ENCODE assay signal across 22 cellular contexts in the genomic region with DNA sequence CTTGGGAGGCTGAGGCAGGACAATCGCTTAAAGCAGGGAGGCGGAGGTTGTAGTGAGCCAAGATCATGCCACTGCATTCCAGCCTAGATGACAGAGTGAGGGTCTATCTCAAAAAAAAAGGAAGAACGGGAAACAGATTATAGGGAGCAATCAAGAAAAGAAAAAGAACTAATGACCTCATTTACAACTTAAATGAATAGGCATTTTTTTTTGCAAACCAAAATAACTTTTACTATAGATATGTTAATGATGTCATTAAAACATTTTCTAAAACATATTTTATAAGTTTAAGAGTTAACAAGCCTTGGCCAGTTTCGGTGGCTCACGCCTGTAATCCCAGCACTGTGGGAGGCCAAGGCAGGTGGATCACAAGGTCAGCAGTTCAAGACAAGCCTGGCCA. TPM values are rescaled to one million over a fixed set of nuclear protein-coding genes. Genes with fewer than 3 reads are reported as not detected.
A peak's percentile ranks its signal among the peaks of the same experiment; 100 is the strongest.
DNase-seq lines count a peak whose midpoint lies in the region; ATAC-seq and TF ChIP-seq lines count a peak whose summit lies in the region.
"Had no signal": no experiment of that assay in that cellular context is flagged by ENCODE, and none has a peak within 500 bp of the region (broad histone marks: within the 10 kb centered on the region; RNA-seq: fewer than 3 reads in every experiment).

No MANE protein-coding gene starts in this region.

- no peak overlapping the region for H3K4me3 ChIP-seq in SU-DHL-6 (ENCODE audit: insufficient read depth, low read length, poor library complexity, severe bottlenecking)
- H3K4me3 ChIP-seq in endodermal cell (ENCODE audit: low read length), result no peak overlapping the region

- H3K9me3 ChIP-seq in SU-DHL-6 (ENCODE audit: insufficient read depth, low read length) (no peaks in the 10 kb centered on the region), endodermal cell (ENCODE audit: control insufficient read depth, low read length) (peaks cover 70% of the 10 kb centered on the region)
- H3K9me3 ChIP-seq: BE2C had no signal

- peak overlapping the region; percentile 92; the same call in 1 of the 2 replicates for H3K27ac ChIP-seq in SU-DHL-6 (ENCODE audit: low read depth, low read length)
- no peak overlapping the region for H3K27ac ChIP-seq in endodermal cell (ENCODE audit: low read depth, low read length)
- H3K27ac ChIP-seq: 22Rv1, KMS-11 had no signal

- DNase-seq in T-helper 1 cell (no peak), endodermal cell (peak; percentile 5), type B pancreatic cell (ENCODE audit: extremely low spot score, unreplicated experiment) (no peak)
- DNase-seq in activated CD8-positive, alpha-beta memory T cell treated with anti-CD3 and anti-CD28 coated beads, Interleukin-2, amount 10 ng/mL, durations not matched to agents 7 days and 5 days, result no peak
- DNase-seq: BE2C; Calu3; DMS79 treated with DMSO at 0.1 percent for 48 hours; H7; HFFc6; IMR-90; MM.1S; NCI-H2029; NCI-H446 treated with DMSO at 0.1 percent for 48 hours; NCI-H526; NK-92 treated with Interleukin-12 subunit alpha and Interleukin-12 subunit beta, amount 100 ng/mL, for 24 hours; PC-3 had no signal

- no peaks in the 10 kb centered on the region for H3K27me3 Mint-ChIP-seq in T-helper 1 cell treated with Interleukin-12 subunit alpha and Interleukin-12 subunit beta and Interleukin-4 antibody, amounts not matched to agents 30 μg/mL and 1 μg/mL, for 36 hours (ENCODE audit: low read depth)
- H3K27me3 Mint-ChIP-seq in endodermal cell (ENCODE audit: insufficient read depth) (no peaks in the 10 kb centered on the region), type B pancreatic cell (no peaks in the 10 kb centered on the region)
- no peaks in the 10 kb centered on the region for H3K27me3 Mint-ChIP-seq in activated CD8-positive, alpha-beta memory T cell treated with anti-CD3 and anti-CD28 coated beads, Interleukin-2, amount 10 ng/mL, durations not matched to agents 7 days and 5 days

- H3K4me1 Mint-ChIP-seq in T-helper 1 cell treated with Interleukin-12 subunit alpha and Interleukin-12 subunit beta and Interleukin-4 antibody, amounts not matched to agents 30 μg/mL and 1 μg/mL, for 36 hours (ENCODE audit: low read depth), result peaks cover 34% of the 10 kb centered on the region
- H3K4me1 Mint-ChIP-seq in endodermal cell (peaks cover 13% of the 10 kb centered on the region), type B pancreatic cell (ENCODE audit: unreplicated experiment) (no peaks in the 10 kb centered on the region)
- H3K4me1 Mint-ChIP-seq in activated CD8-positive, alpha-beta memory T cell treated with anti-CD3 and anti-CD28 coated beads, Interleukin-2, amount 10 ng/mL, durations not matched to agents 7 days and 5 days, result peaks cover 32% of the 10 kb centered on the region

- H3K36me3 Mint-ChIP-seq in T-helper 1 cell treated with Interleukin-12 subunit alpha and Interleukin-12 subunit beta and Interleukin-4 antibody, amounts not matched to agents 30 μg/mL and 1 μg/mL, for 36 hours (ENCODE audit: low read depth), result peaks cover 43% of the 10 kb centered on the region
- H3K36me3 Mint-ChIP-seq in endodermal cell (ENCODE audit: low read depth) (peaks cover 38% of the 10 kb centered on the region), type B pancreatic cell (peaks cover 36% of the 10 kb centered on the region)
- H3K36me3 Mint-ChIP-seq in activated CD8-positive, alpha-beta memory T cell treated with anti-CD3 and anti-CD28 coated beads, Interleukin-2, amount 10 ng/mL, durations not matched to agents 7 days and 5 days, result peaks cover 55% of the 10 kb centered on the region

- no peak overlapping the region for H3K4me2 ChIP-seq in SU-DHL-6 (ENCODE audit: low read depth, low read length, poor library complexity, severe bottlenecking)
- H3K4me2 ChIP-seq: KMS-11 had no signal

- ATAC-seq in activated CD8-positive, alpha-beta memory T cell treated with anti-CD3 and anti-CD28 coated beads, Interleukin-2, amount 10 ng/mL, durations not matched to agents 7 days and 5 days, result no peak
- no peak for ATAC-seq in HG03025 (IDR thresholded peaks at IDR 0.05; ENCODE audit: low FRiP score, unreplicated experiment)
- ATAC-seq: PC-3 had no signal

- H3K9me2 ChIP-seq in SU-DHL-6 (replicated peaks; ENCODE audit: insufficient read depth, low read length), result no peaks in the 10 kb centered on the region

- H3K4me1 ChIP-seq in endodermal cell (ENCODE audit: control insufficient read depth, insufficient read depth, low read length), result no peaks in the 10 kb centered on the region
- H3K4me1 ChIP-seq: BE2C had no signal

- H2AFZ ChIP-seq in SU-DHL-6 (ENCODE audit: low read depth, low read length, severe bottlenecking), result no peak overlapping the region

- H3K27ac Mint-ChIP-seq in T-helper 1 cell treated with Interleukin-12 subunit alpha and Interleukin-12 subunit beta and Interleukin-4 antibody, amounts not matched to agents 30 μg/mL and 1 μg/mL, for 36 hours, result peak overlapping the region; percentile 45
- H3K27ac Mint-ChIP-seq in endodermal cell (no peak overlapping the region), type B pancreatic cell (peak overlapping the region; percentile 5)
- no peak overlapping the region for H3K27ac Mint-ChIP-seq in activated CD8-positive, alpha-beta memory T cell treated with anti-CD3 and anti-CD28 coated beads, Interleukin-2, amount 10 ng/mL, durations not matched to agents 7 days and 5 days
- H3K27ac Mint-ChIP-seq: CD14-positive monocyte, HFFc6 had no signal

- no peaks in the 10 kb centered on the region for H4K20me1 ChIP-seq in SU-DHL-6 (ENCODE audit: low read depth, low read length)

- no peaks in the 10 kb centered on the region for H3K36me3 ChIP-seq in SU-DHL-6 (ENCODE audit: low read length)
- no peaks in the 10 kb centered on the region for H3K36me3 ChIP-seq in endodermal cell (ENCODE audit: control insufficient read depth, insufficient read depth, low read length)
- H3K36me3 ChIP-seq: BE2C had no signal

- peaks cover 52% of the 10 kb centered on the region for H3K9me3 Mint-ChIP-seq in T-helper 1 cell treated with Interleukin-12 subunit alpha and Interleukin-12 subunit beta and Interleukin-4 antibody, amounts not matched to agents 30 μg/mL and 1 μg/mL, for 36 hours
- peaks cover 67% of the 10 kb centered on the region for H3K9me3 Mint-ChIP-seq in endodermal cell
- H3K9me3 Mint-ChIP-seq in type B pancreatic cell, result peaks cover 11% of the 10 kb centered on the region
- peaks cover 21% of the 10 kb centered on the region for H3K9me3 Mint-ChIP-seq in activated CD8-positive, alpha-beta memory T cell treated with anti-CD3 and anti-CD28 coated beads, Interleukin-2, amount 10 ng/mL, durations not matched to agents 7 days and 5 days (ENCODE audit: low read depth)

- CTCF ChIA-PET in activated CD8-positive, alpha-beta memory T cell treated with anti-CD3 and anti-CD28 coated beads, Interleukin-2, amount 10 ng/mL, durations not matched to agents 7 days and 5 days (lab: Charles Lee), result no interaction called here

- TF ChIP-seq CTCF in SU-DHL-6 (IDR thresholded peaks at IDR 0.05; ENCODE audit: insufficient read depth, low read length, poor library complexity, severe bottlenecking), result no peak
- TF ChIP-seq CTCF in endodermal cell (conservative IDR thresholded peaks at IDR 0.05), result no peak
- TF ChIP-seq CTCF in type B pancreatic cell (conservative IDR thresholded peaks at IDR 0.05), result no peak

- H3F3A ChIP-seq in SU-DHL-6 (ENCODE audit: insufficient read depth), result peaks cover 44% of the 10 kb centered on the region

- H3K4me3 Mint-ChIP-seq in T-helper 1 cell treated with Interleukin-12 subunit alpha and Interleukin-12 subunit beta and Interleukin-4 antibody, amounts not matched to agents 30 μg/mL and 1 μg/mL, for 36 hours, result no peak overlapping the region
- H3K4me3 Mint-ChIP-seq in endodermal cell (no peak overlapping the region), type B pancreatic cell (no peak overlapping the region)
- no peak overlapping the region for H3K4me3 Mint-ChIP-seq in activated CD8-positive, alpha-beta memory T cell treated with anti-CD3 and anti-CD28 coated beads, Interleukin-2, amount 10 ng/mL, durations not matched to agents 7 days and 5 days
- H3K4me3 Mint-ChIP-seq: CD14-positive monocyte, HFFc6 had no signal

- H3K79me2 ChIP-seq in SU-DHL-6 (ENCODE audit: insufficient read depth, low read length), result no peaks in the 10 kb centered on the region

- no peak overlapping the region for H3K9ac ChIP-seq in SU-DHL-6 (ENCODE audit: low read length)
- no peak overlapping the region for H3K9ac ChIP-seq in endodermal cell (ENCODE audit: extremely low read depth, low read length, poor library complexity, severe bottlenecking)
- H3K9ac ChIP-seq: KMS-11 had no signal

- no peaks in the 10 kb centered on the region for H3K27me3 ChIP-seq in SU-DHL-6 (ENCODE audit: low read length)
- H3K27me3 ChIP-seq in endodermal cell (ENCODE audit: control insufficient read depth, insufficient read depth, low read length, poor library complexity, severe bottlenecking), result no peaks in the 10 kb centered on the region
- H3K27me3 ChIP-seq: BE2C had no signal

- WGBS in endodermal cell (ENCODE audit: insufficient coverage in 1 of 2, insufficient read length in 1 of 2), 2 experiments, result 95 to 100% methylated on average over 2 to 4 of the region's 5 CpGs

RNA-seq across cellular contexts. Expression of gene RESF1, which starts 6.8 kb away (rescaled TPM):
- total RNA-seq in endodermal cell, result 100 to 1,000 TPM; 152 to 201 TPM
- 42.0 TPM for polyA plus RNA-seq in endodermal cell (2013, experiment 1 of 2)
- polyA plus RNA-seq in endodermal cell (2013, experiment 2 of 2), result 45.3 TPM
- 72.2 and 135 TPM in 2 replicates for total RNA-seq in type B pancreatic cell (ENCODE audit: low replicate concordance)
- total RNA-seq in activated CD8-positive, alpha-beta memory T cell treated with anti-CD3 and anti-CD28 coated beads, Interleukin-2, amount 10 ng/mL, durations not matched to agents 7 days and 5 days, result 100 to 1,000 TPM; 110 to 137 TPM

Comparison
In these comparisons a context has a peak if more than half of its experiments do, and no peak if none do; other contexts are left out.
1. H3K27ac Mint-ChIP-seq: peak in T-helper 1 cell treated with Interleukin-12 subunit alpha and Interleukin-12 subunit beta and Interleukin-4 antibody, amounts not matched to agents 30 μg/mL and 1 μg/mL, for 36 hours (single experiment) and type B pancreatic cell (single experiment); none in endodermal cell (single experiment) and activated CD8-positive, alpha-beta memory T cell treated with anti-CD3 and anti-CD28 coated beads, Interleukin-2, amount 10 ng/mL, durations not matched to agents 7 days and 5 days (single experiment).